ENCODE assay signal across 10 cellular contexts in genomic region chr2:160419776-160420521, GRCh38.
DNase-seq lines count a peak whose midpoint lies in the region; TF ChIP-seq lines count a peak whose summit lies in the region.
"Had no signal": no experiment of that assay in that cellular context is flagged by ENCODE, and none has a peak within 500 bp of the region (broad histone marks: within the 10 kb centered on the region; RNA-seq: fewer than 3 reads in every experiment).

No MANE protein-coding gene starts in this region.

- H3K4me1 ChIP-seq in SJSA1 (replicated peaks) (peaks cover 53% of the 10 kb centered on the region), sigmoid colon (peaks cover 0 to 43% (median 19%) of the 10 kb centered on the region in 4 donors), breast epithelium (no peaks in the 10 kb centered on the region)

- H3K9me3 ChIP-seq in SJSA1 (replicated peaks) = no peaks in the 10 kb centered on the region
- H3K9me3 ChIP-seq in sigmoid colon = no peaks in the 10 kb centered on the region
- H3K9me3 ChIP-seq in breast epithelium = no peaks in the 10 kb centered on the region

- DNase-seq in GF-D8 (lab: John Stamatoyannopoulos, UW) = peak; percentile 51
- DNase-seq in SJSA1 (ENCODE audit: low read depth in 1 of 2, low spot score in 2 of 2) = no peak
- peak; percentile 91 for DNase-seq in fibroblast of the aortic adventitia (ENCODE audit: low read depth)
- DNase-seq in sigmoid colon = no peak
- no peak for DNase-seq in breast epithelium (ENCODE audit: low spot score in 2 of 2)
- no peak for DNase-seq in NCI-H82 treated with DMSO at 0.1 percent for 48 hours (lab: John Stamatoyannopoulos, UW; ENCODE audit: unreplicated experiment)
- no peak for DNase-seq in germinal center (ENCODE audit: low spot score)
- no peak for DNase-seq in SHP77 (lab: John Stamatoyannopoulos, UW)
- DNase-seq: NCI-H1694 treated with DMSO at 0.1 percent for 48 hours; stimulated activated CD4-positive, alpha-beta T cell treated with anti-CD3 and anti-CD28 coated beads, Interleukin-15, amount 100 ng/mL, for 24 hours had no signal

- no peak for TF ChIP-seq CTCF in fibroblast of the aortic adventitia (IDR thresholded peaks at IDR 0.05; ENCODE audit: insufficient read depth, low read length)
- no peak for TF ChIP-seq CTCF in sigmoid colon (IDR thresholded peaks at IDR 0.05)
- no peak for TF ChIP-seq CTCF in breast epithelium (IDR thresholded peaks at IDR 0.05)

- no peak for TF ChIP-seq EP300 in sigmoid colon (IDR thresholded peaks at IDR 0.05)

- TF ChIP-seq POLR2A in sigmoid colon (IDR thresholded peaks at IDR 0.05) (no peak), breast epithelium (IDR thresholded peaks at IDR 0.05) (no peak)

- intact Hi-C loops in sigmoid colon (cut with DNase I) (loop anchor here (5.0 to 10.0 kb wide), 2 partner anchors 148 to 165 kb away; no protein-coding TSS in a partner anchor), breast epithelium (cut with DNase I; ENCODE audit: low total_unique reads) (loop anchor here (10.0 kb wide), 1 partner anchor 1615 kb away; no protein-coding TSS in a partner anchor)

- H3K4me3 ChIP-seq in SJSA1 (no peak overlapping the region), fibroblast of the aortic adventitia (ENCODE audit: low read depth, low read length) (no peak overlapping the region), sigmoid colon (no peak overlapping the region), breast epithelium (no peak overlapping the region)

- H3K36me3 ChIP-seq in SJSA1 (peaks cover 11% of the 10 kb centered on the region), sigmoid colon (no peaks in the 10 kb centered on the region), breast epithelium (no peaks in the 10 kb centered on the region)

- 70 to 71% methylated on average over 3 of the region's 3 CpGs for WGBS in sigmoid colon, 2 donors

- peak overlapping the region; percentile 38; the same call in 1 of the 2 replicates for H3K27ac ChIP-seq in SJSA1
- H3K27ac ChIP-seq in sigmoid colon = peak overlapping the region in 3 of 4 donors; percentile 36 to 54 (median 43)
- peak overlapping the region in 1 of 2 donors; percentile 1 for H3K27ac ChIP-seq in breast epithelium

- H3K27me3 ChIP-seq in SJSA1 (replicated peaks) (no peaks in the 10 kb centered on the region), sigmoid colon (no peaks in the 10 kb centered on the region), breast epithelium (no peaks in the 10 kb centered on the region)

Comparison
In these comparisons a context has a peak if more than half of its experiments do, and no peak if none do; other contexts are left out.
1. DNase-seq: peak in GF-D8 (single experiment) and fibroblast of the aortic adventitia (single experiment); none in SJSA1 (0 of 2), sigmoid colon (single experiment), breast epithelium (0 of 2), NCI-H82 treated with DMSO at 0.1 percent for 48 hours (single experiment), germinal center (single experiment) and SHP77 (0 of 2).